33 cellular contexts compared by ENCODE assay signal in genomic region chr1:18307329-18307898, GRCh38.
"Had no signal": no experiment of that assay in that cellular context is flagged by ENCODE, and none has a peak within 500 bp of the region (broad histone marks: within the 10 kb centered on the region; RNA-seq: fewer than 3 reads in every experiment).

No MANE protein-coding gene starts in this region.

- H3K4me3 ChIP-seq: adrenal gland, body of pancreas, breast epithelium had no signal

- H3K9me3 ChIP-seq: adrenal gland, body of pancreas, breast epithelium had no signal

- FAIRE-seq: astrocyte, TTC549 had no signal

- H3K27me3 ChIP-seq: adrenal gland, body of pancreas, brain microvascular endothelial cell had no signal

- H3K36me3 ChIP-seq: adrenal gland, brain microvascular endothelial cell, breast epithelium had no signal

- DNase-seq: activated B cell treated with CpG ODN at 0.5 μM for 24 hours; activated CD4-positive, alpha-beta memory T cell treated with anti-CD3 and anti-CD28 coated beads for 36 hours; activated CD4-positive, alpha-beta T cell treated with anti-CD3 and anti-CD28 coated beads for 4 hours; activated CD4-positive, alpha-beta T cell treated with anti-CD3 and anti-CD28 coated beads, Interleukin-2, amount 10 ng/mL, durations not matched to agents 24 days and 14 days; activated CD4-positive, alpha-beta T cell treated with anti-CD3 and anti-CD28 coated beads, Interleukin-2, amount 50 U/mL, for 1 hour; activated CD4-positive, alpha-beta T cell treated with anti-CD3 and anti-CD28 coated beads, Interleukin-2, amount 50 U/mL, for 4 hours; activated CD4-positive, CD25-positive, alpha-beta regulatory T cell treated with anti-CD3 and anti-CD28 coated beads, Interleukin-2, amount 50 U/mL, for 72 hours; activated CD8-positive, alpha-beta memory T cell treated with anti-CD3 and anti-CD28 coated beads, Interleukin-2, amount 50 U/mL, for 4 hours; activated CD8-positive, alpha-beta T cell treated with anti-CD3 and anti-CD28 coated beads for 36 hours; activated effector memory CD4-positive, alpha-beta T cell treated with anti-CD3 and anti-CD28 coated beads, Interleukin-2, amount 50 U/mL, for 16 hours; activated gamma-delta T cell treated with Interleukin-2 at 50 U/mL for 16 hours; activated naive CD4-positive, alpha-beta T cell; activated naive CD4-positive, alpha-beta T cell treated with anti-CD3 and anti-CD28 coated beads for 36 hours; activated naive CD4-positive, alpha-beta T cell treated with anti-CD3 and anti-CD28 coated beads, Interleukin-2, amount 50 U/mL, for 16 hours; activated naive CD8-positive, alpha-beta T cell treated with anti-CD3 and anti-CD28 coated beads for 36 hours; activated T-cell treated with anti-CD3 and anti-CD28 coated beads for 4 hours; activated T-cell treated with anti-CD3 and anti-CD28 coated beads, Interleukin-2, amount 50 U/mL, for 1 hour; activated T-cell treated with anti-CD3 and anti-CD28 coated beads, Interleukin-2, amount 50 U/mL, for 4 hours; activated T-cell treated with anti-CD3 and anti-CD28 coated beads, Interleukin-2, amount 50 U/mL, for 72 hours; adrenal gland; amniotic stem cell; aorta; body of pancreas; brain microvascular endothelial cell; central memory CD4-positive, alpha-beta T cell; T-helper 2 cell; T-helper 9 cell had no signal

- H3K4me1 ChIP-seq: adrenal gland, body of pancreas, breast epithelium had no signal

- H3K27ac ChIP-seq: adrenal gland, body of pancreas, brain microvascular endothelial cell, breast epithelium, VCaP had no signal

- ATAC-seq: activated CD8-positive, alpha-beta T cell treated with anti-CD3 and anti-CD28 coated beads for 36 hours; activated naive CD4-positive, alpha-beta T cell treated with anti-CD3 and anti-CD28 coated beads, Interleukin-2, amount 50 U/mL, for 72 hours; activated T-cell treated with anti-CD3 and anti-CD28 coated beads, Interleukin-2, amount 50 U/mL, for 4 hours; activated T-cell treated with anti-CD3 and anti-CD28 coated beads, Interleukin-2, amount 50 U/mL, for 72 hours; activated T-helper 17 cell treated with anti-CD3 and anti-CD28 coated beads, Interleukin-2, amount 50 U/mL, for 72 hours had no signal
